In genomic region chr3:50615190-50615589, GRCh38 we compare ENCODE assay signal across 17 cellular contexts. TPM values are rescaled to one million over a fixed set of nuclear protein-coding genes. Genes with fewer than 3 reads are reported as not detected.
DNase-seq lines count a peak whose midpoint lies in the region; ATAC-seq and TF ChIP-seq lines count a peak whose summit lies in the region.
"Had no signal": no experiment of that assay in that cellular context is flagged by ENCODE, and none has a peak within 500 bp of the region (broad histone marks: within the 10 kb centered on the region; RNA-seq: fewer than 3 reads in every experiment).

No MANE protein-coding gene starts in this region.

- peaks cover 2% of the 10 kb centered on the region for H3K27me3 Mint-ChIP-seq in T-helper 2 cell treated with Interferon-gamma antibody and Interleukin-4, amounts not matched to agents 5 μg/mL and 100 μg/mL, for 36 hours (ENCODE audit: low read depth)
- no peaks in the 10 kb centered on the region for H3K27me3 Mint-ChIP-seq in T-helper 17 cell
- H3K27me3 Mint-ChIP-seq in HFFc6 (ENCODE audit: insufficient read depth) = peaks cover 3% of the 10 kb centered on the region; the same call in 1 of the 2 replicates

- peaks cover 23% of the 10 kb centered on the region for H3K79me1 ChIP-seq in mesenchymal stem cell (replicated peaks; ENCODE audit: low read length, poor library complexity, severe bottlenecking)

- H3K27me3 ChIP-seq in mesenchymal stem cell (ENCODE audit: control insufficient read depth in 1 of 2, insufficient read depth in 1 of 2, low read length in 2 of 2) (no peaks in the 10 kb centered on the region), GM23248 (replicated peaks; ENCODE audit: insufficient read depth) (no peaks in the 10 kb centered on the region)
- H3K27me3 ChIP-seq: adrenal gland, BE2C, cardiac muscle cell, foreskin keratinocyte had no signal

- H3K9me3 ChIP-seq in T-helper 17 cell (ENCODE audit: control insufficient read depth, low read length, poor library complexity, severe bottlenecking) (no peaks in the 10 kb centered on the region), mesenchymal stem cell (ENCODE audit: control insufficient read depth, low read length) (no peaks in the 10 kb centered on the region), GM23248 (ENCODE audit: low read depth) (no peaks in the 10 kb centered on the region)
- H3K9me3 ChIP-seq: adrenal gland, BE2C, HAP-1, psoas muscle had no signal

- H3K79me2 ChIP-seq in GM23248 (ENCODE audit: insufficient read depth) = peaks cover 28% of the 10 kb centered on the region

- no peak overlapping the region for H3K4ac ChIP-seq in mesenchymal stem cell (ENCODE audit: low read depth in 1 of 2, low read length in 2 of 2)

- no peak overlapping the region for H3K23ac ChIP-seq in mesenchymal stem cell (ENCODE audit: low read length in 2 of 2)

- peak overlapping the region; percentile 81 for H3K27ac Mint-ChIP-seq in T-helper 2 cell treated with Interferon-gamma antibody and Interleukin-4, amounts not matched to agents 5 μg/mL and 100 μg/mL, for 36 hours
- H3K27ac Mint-ChIP-seq in T-helper 17 cell = peak overlapping the region; percentile 91
- H3K27ac Mint-ChIP-seq in HFFc6 = no peak overlapping the region

- H2BK120ac ChIP-seq in mesenchymal stem cell (ENCODE audit: low read depth, low read length) = no peak overlapping the region

- H3K4me2 ChIP-seq in mesenchymal stem cell (ENCODE audit: low read length, poor library complexity, severe bottlenecking) (no peak overlapping the region), GM23248 (ENCODE audit: unreplicated experiment) (no peak overlapping the region)

- H3K36me3 ChIP-seq in mesenchymal stem cell (ENCODE audit: control insufficient read depth in 1 of 2, insufficient read depth in 2 of 2, low read depth in 1 of 2, low read length in 2 of 2) (peaks cover 0 to 6% of the 10 kb centered on the region in 2 experiments), GM23248 (ENCODE audit: low read depth) (no peaks in the 10 kb centered on the region)
- H3K36me3 ChIP-seq: adrenal gland, BE2C, cardiac muscle cell had no signal

- no peak overlapping the region for H2BK12ac ChIP-seq in mesenchymal stem cell (ENCODE audit: low read length in 2 of 2)

- no peak overlapping the region for H3K9ac ChIP-seq in mesenchymal stem cell (ENCODE audit: low read length)
- H3K9ac ChIP-seq in GM23248 = no peak overlapping the region

- H3F3A ChIP-seq in GM23248 (ENCODE audit: insufficient read depth) = no peaks in the 10 kb centered on the region; the same call in 1 of the 2 replicates

- H3K4me1 Mint-ChIP-seq in T-helper 2 cell treated with Interferon-gamma antibody and Interleukin-4, amounts not matched to agents 5 μg/mL and 100 μg/mL, for 36 hours (ENCODE audit: low read depth) = peaks cover 50% of the 10 kb centered on the region
- H3K4me1 Mint-ChIP-seq in T-helper 17 cell (peaks cover 52% of the 10 kb centered on the region), HFFc6 (ENCODE audit: low read depth) (peaks cover 49% of the 10 kb centered on the region)

- H3K4me3 ChIP-seq in mesenchymal stem cell (ENCODE audit: insufficient read depth in 1 of 2, low read depth in 1 of 2, low read length in 2 of 2) (no peak overlapping the region), GM23248 (no peak overlapping the region)
- H3K4me3 ChIP-seq: adrenal gland, cardiac muscle cell, GM12878, HAP-1, K562, psoas muscle, SK-N-MC had no signal

- no peak for DNase-seq in T-helper 2 cell treated with Interferon-gamma antibody and Interleukin-4, amounts not matched to agents 5 μg/mL and 100 μg/mL, for 36 hours (ENCODE audit: low spot score)
- DNase-seq in T-helper 2 cell (no peak), T-helper 17 cell (no peak), mesenchymal stem cell (no peak), HFFc6 (no peak), GM23248 (no peak)

- H2AFZ ChIP-seq in mesenchymal stem cell (ENCODE audit: low read depth, low read length) = no peak overlapping the region
- no peak overlapping the region for H2AFZ ChIP-seq in GM23248

- in situ Hi-C loops in GM23248 (cut with MboI) = no loop called here

- no peak overlapping the region for H3K27ac ChIP-seq in mesenchymal stem cell (ENCODE audit: low read length, poor library complexity, severe bottlenecking)
- H3K27ac ChIP-seq in GM23248 = no peak overlapping the region
- H3K27ac ChIP-seq: adrenal gland, cardiac muscle cell, epithelial cell of prostate, foreskin keratinocyte, psoas muscle, SK-N-MC had no signal

- H3K14ac ChIP-seq in mesenchymal stem cell (ENCODE audit: low read length in 2 of 2) = no peak overlapping the region

- 21% methylated on average over 1 of the region's 1 CpG for WGBS in mesenchymal stem cell
- WGBS in GM23248 (ENCODE audit: low coverage in 1 of 2, low lambda C conversion rate in 2 of 2, missing lambda C conversion rate in 2 of 2), 2 experiments = 4 to 13% methylated on average over 1 of the region's 1 CpG

- peak overlapping the region; percentile 8 for H2BK15ac ChIP-seq in mesenchymal stem cell (ENCODE audit: low read depth, poor library complexity, severe bottlenecking)

- no peaks in the 10 kb centered on the region for H3K9me3 Mint-ChIP-seq in T-helper 2 cell treated with Interferon-gamma antibody and Interleukin-4, amounts not matched to agents 5 μg/mL and 100 μg/mL, for 36 hours
- no peaks in the 10 kb centered on the region for H3K9me3 Mint-ChIP-seq in HFFc6
- H3K9me3 Mint-ChIP-seq: activated T-cell treated with anti-CD3 and anti-CD28 coated beads, Interleukin-2, amount 50 U/mL, for 4 hours had no signal

- no peak overlapping the region for H4K8ac ChIP-seq in mesenchymal stem cell (ENCODE audit: low read length)

- no peak for ATAC-seq in T-helper 17 cell

- H4K91ac ChIP-seq in mesenchymal stem cell (ENCODE audit: low read length) = no peak overlapping the region

- no peaks in the 10 kb centered on the region for H3K9me2 ChIP-seq in GM23248 (ENCODE audit: insufficient read depth)

- no peak for TF ChIP-seq CTCF in HFFc6 (IDR thresholded peaks at IDR 0.05)

- H4K20me1 ChIP-seq in GM23248 (ENCODE audit: insufficient read depth) = no peaks in the 10 kb centered on the region

- H3K4me3 Mint-ChIP-seq in T-helper 2 cell treated with Interferon-gamma antibody and Interleukin-4, amounts not matched to agents 5 μg/mL and 100 μg/mL, for 36 hours = peak overlapping the region; percentile 85
- H3K4me3 Mint-ChIP-seq in T-helper 17 cell (no peak overlapping the region), HFFc6 (no peak overlapping the region)

- peaks cover 56% of the 10 kb centered on the region for H3K36me3 Mint-ChIP-seq in T-helper 2 cell treated with Interferon-gamma antibody and Interleukin-4, amounts not matched to agents 5 μg/mL and 100 μg/mL, for 36 hours (ENCODE audit: low read depth)
- H3K36me3 Mint-ChIP-seq in T-helper 17 cell (ENCODE audit: low read depth) (peaks cover 8% of the 10 kb centered on the region), HFFc6 (ENCODE audit: low read depth) (peaks cover 6% of the 10 kb centered on the region)

- H3K18ac ChIP-seq in mesenchymal stem cell (ENCODE audit: low read depth in 1 of 2, low read length in 2 of 2) = no peak overlapping the region

- H3K4me1 ChIP-seq in mesenchymal stem cell (ENCODE audit: control insufficient read depth, insufficient read depth, low read depth, low read length) = peaks cover 27% of the 10 kb centered on the region
- peaks cover 10% of the 10 kb centered on the region for H3K4me1 ChIP-seq in GM23248 (ENCODE audit: insufficient read depth)
- H3K4me1 ChIP-seq: foreskin keratinocyte had no signal

- H2BK5ac ChIP-seq in mesenchymal stem cell (ENCODE audit: low read depth, low read length, poor library complexity, severe bottlenecking) = no peak overlapping the region

- no peak overlapping the region for H2AK5ac ChIP-seq in mesenchymal stem cell (ENCODE audit: low read length, severe bottlenecking)

RNA-seq across cellular contexts. Expression of gene MAPKAPK3, which starts 1.8 kb away (rescaled TPM):
- 10 to 100 TPM; 44.7 to 49.2 TPM for total RNA-seq in T-helper 17 cell
- 28.7 TPM for polyA plus RNA-seq in mesenchymal stem cell (2013, experiment 1 of 2)
- polyA plus RNA-seq in mesenchymal stem cell (2013, experiment 2 of 2) = 28.9 TPM
- total RNA-seq in HFFc6 (2021; fragmentation: NEBNext Ultra II Directional; extraction: Animal tissue kit (Norgen Biotek cat#: 25700)) = 10 to 100 TPM; 60.5 to 65.5 (median 62.8) TPM
- total RNA-seq in GM23248 (2014; rRNA removed; shearing (Covaris generic)) = 61.5 and 72.1 TPM in 2 replicates
- polyA plus RNA-seq in GM23248 (2016; fragmentation: Nextera tagmentation; extraction: Ambion mirVana) = 33.2 and 35.4 TPM in 2 replicates

RNA-seq across cellular contexts. Expression of gene CISH, which starts 3.6 kb away (rescaled TPM):
- total RNA-seq in T-helper 17 cell = 10 to 100 TPM; 28.3 to 63.4 TPM
- polyA plus RNA-seq in mesenchymal stem cell (2013, experiment 1 of 2) = 2.9 TPM
- polyA plus RNA-seq in mesenchymal stem cell (2013, experiment 2 of 2) = 2.9 TPM
- 1 to 10 TPM in 2 of 6 experiments, under 1 TPM in 4; 0.84 to 1.4 (median 0.95) TPM for total RNA-seq in HFFc6 (2021; fragmentation: NEBNext Ultra II Directional; extraction: Animal tissue kit (Norgen Biotek cat#: 25700))
- 1.0 and 1.1 TPM in 2 replicates for total RNA-seq in GM23248 (2014; rRNA removed; shearing (Covaris generic))
- 0.79 and 1.6 TPM in 2 replicates for polyA plus RNA-seq in GM23248 (2016; fragmentation: Nextera tagmentation; extraction: Ambion mirVana)

RNA-seq across cellular contexts. Expression of gene HEMK1, which starts 45.9 kb away (rescaled TPM):
- total RNA-seq in T-helper 17 cell = 10 to 100 TPM; 22.7 to 25.1 TPM
- polyA plus RNA-seq in mesenchymal stem cell (2013, experiment 1 of 2) = 13.9 TPM
- polyA plus RNA-seq in mesenchymal stem cell (2013, experiment 2 of 2) = 15.8 TPM
- 10 to 100 TPM; 17.9 to 20.7 (median 19.2) TPM for total RNA-seq in HFFc6 (2021; fragmentation: NEBNext Ultra II Directional; extraction: Animal tissue kit (Norgen Biotek cat#: 25700))
- 15.8 and 15.9 TPM in 2 replicates for total RNA-seq in GM23248 (2014; rRNA removed; shearing (Covaris generic))
- 17.3 and 18.4 TPM in 2 replicates for polyA plus RNA-seq in GM23248 (2016; fragmentation: Nextera tagmentation; extraction: Ambion mirVana)

RNA-seq across cellular contexts. Expression of gene C3orf18, which starts 47.6 kb away (rescaled TPM):
- 10 to 100 TPM; 15.0 to 17.1 TPM for total RNA-seq in T-helper 17 cell
- polyA plus RNA-seq in mesenchymal stem cell (2013, experiment 1 of 2) = 5.1 TPM
- polyA plus RNA-seq in mesenchymal stem cell (2013, experiment 2 of 2) = 5.3 TPM
- 10 to 100 TPM; 12.9 to 15.5 (median 14.2) TPM for total RNA-seq in HFFc6 (2021; fragmentation: NEBNext Ultra II Directional; extraction: Animal tissue kit (Norgen Biotek cat#: 25700))
- total RNA-seq in GM23248 (2014; rRNA removed; shearing (Covaris generic)) = 17.4 and 36.8 TPM in 2 replicates
- 17.3 and 19.3 TPM in 2 replicates for polyA plus RNA-seq in GM23248 (2016; fragmentation: Nextera tagmentation; extraction: Ambion mirVana)

RNA-seq across cellular contexts. Expression of gene DOCK3, which starts 59.5 kb away (rescaled TPM):
- 1 to 10 TPM; 1.9 to 3.2 TPM for total RNA-seq in T-helper 17 cell
- polyA plus RNA-seq in mesenchymal stem cell (2013, experiment 1 of 2) = 0.17 TPM
- 0.16 TPM for polyA plus RNA-seq in mesenchymal stem cell (2013, experiment 2 of 2)
- under 1 TPM; 0.14 to 0.26 (median 0.22) TPM for total RNA-seq in HFFc6 (2021; fragmentation: NEBNext Ultra II Directional; extraction: Animal tissue kit (Norgen Biotek cat#: 25700))
- total RNA-seq in GM23248 (2014; rRNA removed; shearing (Covaris generic)) = 0.43 and 0.51 TPM in 2 replicates
- polyA plus RNA-seq in GM23248 (2016; fragmentation: Nextera tagmentation; extraction: Ambion mirVana) = 0.20 and 0.23 TPM in 2 replicates

Comparison
In these comparisons a context has a peak if more than half of its experiments do, and no peak if none do; other contexts are left out.
1. RNA of gene CISH, which starts 3.6 kb away (total RNA-seq): 28.3 to 63.4 TPM in T-helper 17 cell; 1.0 to 1.1 TPM in GM23248 and 0.84 to 1.4 TPM in HFFc6; every median in the first group is over 10 times any median in the second.